ENCODE assay signal across 10 cellular contexts in genomic region chr15:96321422-96322391, GRCh38. TPM values are rescaled to one million over a fixed set of nuclear protein-coding genes. Genes with fewer than 3 reads are reported as not detected.
DNase-seq lines count a peak whose midpoint lies in the region; ATAC-seq, FAIRE-seq and TF ChIP-seq lines count a peak whose summit lies in the region.
"Had no signal": no experiment of that assay in that cellular context is flagged by ENCODE, and none has a peak within 500 bp of the region (broad histone marks: within the 10 kb centered on the region; RNA-seq: fewer than 3 reads in every experiment).

No MANE protein-coding gene starts in this region.

- H3K9me3 Mint-ChIP-seq in nephron: no peaks in the 10 kb centered on the region
- no peaks in the 10 kb centered on the region for H3K9me3 Mint-ChIP-seq in stimulated activated effector memory CD8-positive, alpha-beta T cell treated with anti-CD3 and anti-CD28 coated beads, Interleukin-12 subunit alpha, Interleukin-12 subunit beta, amount 100 ng/mL, for 72 hours

- peaks cover 1% of the 10 kb centered on the region for H3K36me3 Mint-ChIP-seq in nephron (ENCODE audit: low read depth)
- no peaks in the 10 kb centered on the region for H3K36me3 Mint-ChIP-seq in stimulated activated effector memory CD8-positive, alpha-beta T cell treated with anti-CD3 and anti-CD28 coated beads, Interleukin-12 subunit alpha, Interleukin-12 subunit beta, amount 100 ng/mL, for 72 hours

- H2AFZ ChIP-seq in HepG2 (ENCODE audit: low read length): no peak overlapping the region

- WGBS in liver: 3% methylated on average over 67 of the region's 67 CpGs
- WGBS in HepG2 (ENCODE audit: low lambda C conversion rate): 97% methylated on average over 50 of the region's 67 CpGs

- H3K27me3 Mint-ChIP-seq in nephron (ENCODE audit: low read depth): peaks cover 29% of the 10 kb centered on the region

- H3K27me3 ChIP-seq in liver (ENCODE audit: control insufficient read depth in 4 of 4, insufficient read depth in 4 of 4, low read length in 3 of 4): no peaks in the 10 kb centered on the region
- no peaks in the 10 kb centered on the region; a peak in 1 of 5 replicates for H3K27me3 ChIP-seq in HepG2 (ENCODE audit: control insufficient read depth in 1 of 2, insufficient read depth in 2 of 2, low read length in 2 of 2)

- H3K4me2 ChIP-seq in HepG2 (ENCODE audit: low read depth, low read length): no peak overlapping the region

- H4K20me1 ChIP-seq in HepG2 (ENCODE audit: insufficient read depth, low read length): no peaks in the 10 kb centered on the region

- peak overlapping the region; percentile 82 to 85 for H3K9ac ChIP-seq in liver (ENCODE audit: low read depth in 1 of 2, low read length in 2 of 2)
- no peak overlapping the region for H3K9ac ChIP-seq in HepG2 (ENCODE audit: insufficient read depth, low read depth, low read length)

- peak overlapping the region; percentile 55 to 86 (median 72) for H3K4me3 ChIP-seq in liver (ENCODE audit: low read depth in 1 of 3, low read length in 3 of 3)
- H3K4me3 ChIP-seq in HepG2 (replicated peaks in 1 of 3; ENCODE audit: insufficient read depth in 1 of 3, low read depth in 2 of 3, low read length in 3 of 3): no peak overlapping the region
- peak overlapping the region; percentile 37 for H3K4me3 ChIP-seq in fibroblast of the aortic adventitia (ENCODE audit: low read depth, low read length)

- TF ChIP-seq EP300 in HepG2 (IDR thresholded peaks at IDR 0.05; ENCODE audit: low read depth in 2 of 2, low read length in 2 of 2) (no peak), HepG2 (CRISPR knock-in tag; IDR thresholded peaks at IDR 0.05; ENCODE audit: borderline replicate concordance) (no peak)

- CTCF ChIA-PET in HepG2 (lab: Yijun Ruan, JAX; ENCODE audit: low intra/inter-chr PET ratio, low total read pairs): no interaction called here

- in situ Hi-C loops in HepG2 (cut with HindIII; ENCODE audit: extremely low pct_ligation_motif_present, low pct_unique_long_range_greater_than_20kb): no loop called here
- in situ Hi-C loops in KBM-7 (cut with MboI; ENCODE audit: low pct_unique_long_range_greater_than_20kb, low sequenced_read_pairs): no loop called here

- H3K27ac Mint-ChIP-seq in nephron: peak overlapping the region; percentile 98 to 99 (median 99)
- H3K27ac Mint-ChIP-seq in stimulated activated effector memory CD8-positive, alpha-beta T cell treated with anti-CD3 and anti-CD28 coated beads, Interleukin-12 subunit alpha, Interleukin-12 subunit beta, amount 100 ng/mL, for 72 hours: no peak overlapping the region

- no peak for DNase-seq in HepG2 (ENCODE audit: low spot score)
- no peak for DNase-seq in fibroblast of the aortic adventitia (ENCODE audit: low read depth)
- no peak for DNase-seq in KBM-7
- no peak for DNase-seq in T1000 (lab: John Stamatoyannopoulos, UW)
- no peak for DNase-seq in stimulated activated effector memory CD8-positive, alpha-beta T cell treated with anti-CD3 and anti-CD28 coated beads, Interleukin-12 subunit alpha, Interleukin-12 subunit beta, amount 100 ng/mL, for 72 hours (ENCODE audit: low spot score in 2 of 2)
- DNase-seq: effector CD4-positive, alpha-beta T cell; stimulated activated CD4-positive, alpha-beta T cell treated with anti-CD3 and anti-CD28 coated beads, Interleukin-4, amount 100 ng/mL, for 1 hour had no signal

- POLR2A ChIA-PET in HepG2 (lab: Yijun Ruan, JAX): no interaction called here

- H3K36me3 ChIP-seq in liver (ENCODE audit: control insufficient read depth in 4 of 4, insufficient read depth in 3 of 4, low read depth in 1 of 4, low read length in 3 of 4) (no peaks in the 10 kb centered on the region), HepG2 (replicated peaks in 1 of 2; ENCODE audit: control insufficient read depth in 1 of 2, insufficient read depth in 2 of 2, low read length in 2 of 2) (no peaks in the 10 kb centered on the region)

- intact Hi-C loops in HepG2 (cut with micrococcal nuclease; ENCODE audit: unreplicated experiment): loop anchor here (10.0 kb wide), 1 partner anchor 263 kb away; no protein-coding TSS in a partner anchor

- no TSS peak for BruUV-seq in HepG2 (replicated peaks; lab: Mats Ljungman, UMichigan)

- H3K27ac ChIP-seq in liver (ENCODE audit: low read depth in 1 of 2, low read length in 2 of 2): peak overlapping the region; percentile 65 to 86
- H3K27ac ChIP-seq in HepG2 (ENCODE audit: extremely low read length, insufficient read depth, low read length): no peak overlapping the region

- TF ChIP-seq RAD21 in liver (IDR thresholded peaks at IDR 0.05) (peak in 1 of 2 donors; percentile 26), HepG2 (CRISPR knock-in tag; IDR thresholded peaks at IDR 0.05) (no peak)

- H3K4me1 ChIP-seq in liver (ENCODE audit: control insufficient read depth in 4 of 4, insufficient read depth in 4 of 4, low read length in 3 of 4) (peaks cover 3 to 48% (median 37%) of the 10 kb centered on the region in 4 donors), HepG2 (ENCODE audit: insufficient read depth, low read length) (peaks cover 27% of the 10 kb centered on the region)

- FAIRE-seq in HepG2 (lab: Jason Lieb, UNC): no peak

- TF ChIP-seq CTCF in liver (IDR thresholded peaks at IDR 0.05; ENCODE audit: low read depth, low read length, missing input control): no peak
- TF ChIP-seq CTCF in HepG2 (CRISPR knock-in tag; IDR thresholded peaks at IDR 0.05): no peak
- no peak for TF ChIP-seq CTCF in fibroblast of the aortic adventitia (IDR thresholded peaks at IDR 0.05; ENCODE audit: insufficient read depth, low read length)
- no peak for TF ChIP-seq CTCF in nephron (IDR thresholded peaks at IDR 0.05; ENCODE audit: unreplicated experiment in 3 of 3)

- ATAC-seq in HepG2 (no peak), GM19395 (IDR thresholded peaks at IDR 0.05; ENCODE audit: unreplicated experiment) (no peak)
- ATAC-seq in stimulated activated effector memory CD8-positive, alpha-beta T cell treated with anti-CD3 and anti-CD28 coated beads, Interleukin-12 subunit alpha, Interleukin-12 subunit beta, amount 100 ng/mL, for 72 hours: no peak

- TF ChIP-seq POLR2A in HepG2 (IDR thresholded peaks at IDR 0.05; ENCODE audit: insufficient read depth in 1 of 2, low read depth in 2 of 2, low read length in 2 of 2): no peak

- H3K9me3 ChIP-seq in liver (ENCODE audit: control insufficient read depth in 4 of 4, low read length in 3 of 4): no peaks in the 10 kb centered on the region
- H3K9me3 ChIP-seq in HepG2 (ENCODE audit: low read length): no peaks in the 10 kb centered on the region

- peak overlapping the region; percentile 94 to 100 (median 98) for H3K4me3 Mint-ChIP-seq in nephron
- no peak overlapping the region for H3K4me3 Mint-ChIP-seq in stimulated activated effector memory CD8-positive, alpha-beta T cell treated with anti-CD3 and anti-CD28 coated beads, Interleukin-12 subunit alpha, Interleukin-12 subunit beta, amount 100 ng/mL, for 72 hours

- peaks cover 2% of the 10 kb centered on the region for H3K79me2 ChIP-seq in HepG2 (ENCODE audit: insufficient read depth, low read length)

- peaks cover 66% of the 10 kb centered on the region for H3K4me1 Mint-ChIP-seq in nephron
- peaks cover 3% of the 10 kb centered on the region for H3K4me1 Mint-ChIP-seq in stimulated activated effector memory CD8-positive, alpha-beta T cell treated with anti-CD3 and anti-CD28 coated beads, Interleukin-12 subunit alpha, Interleukin-12 subunit beta, amount 100 ng/mL, for 72 hours

TF ChIP-seq in liver, 16 proteins besides CTCF, POLR2A, EP300 and RAD21:
- TF ChIP-seq YY1 (IDR thresholded peaks at IDR 0.05): peak; percentile 8
- no peak for TF ChIP-seq MAX (IDR thresholded peaks at IDR 0.05)
TF ChIP-seq in liver: peak in this region for 1.

TF ChIP-seq in HepG2, 621 proteins besides CTCF, POLR2A, EP300 and RAD21 (continues in another document):
- no peak for TF ChIP-seq JUN (CRISPR knock-in tag; IDR thresholded peaks at IDR 0.05)
- TF ChIP-seq ZBTB38 (CRISPR knock-in tag; IDR thresholded peaks at IDR 0.05): no peak
- no peak for TF ChIP-seq CREB1 (IDR thresholded peaks at IDR 0.05)
- no peak for TF ChIP-seq CREB1 (CRISPR knock-in tag; IDR thresholded peaks at IDR 0.05)
- no peak for TF ChIP-seq SRSF4 (IDR thresholded peaks at IDR 0.05; ENCODE audit: low read depth, low read length, poor library complexity, severe bottlenecking)

RNA-seq across cellular contexts. Expression of gene NR2F2, which starts 8.8 kb away (rescaled TPM):
- total RNA-seq in liver: 1 to 10 TPM; 5.9 to 6.4 TPM
- polyA plus RNA-seq in liver: 10 to 100 TPM; 12.0 to 22.4 TPM
- total RNA-seq in HepG2 (2016; rRNA removed; fragmentation: Illumina TruSeq; extraction: Trizol): 3.5 and 5.0 TPM in 2 replicates
- 0.61 and 0.79 TPM in 2 replicates for total RNA-seq in HepG2 (2016; cell fraction: cytosol; rRNA removed; fragmentation: Illumina TruSeq; extraction: Trizol; ENCODE audit: low read depth)
- total RNA-seq in HepG2 (2016; cell fraction: insoluble cytoplasmic fraction; rRNA removed; fragmentation: Illumina TruSeq; extraction: Trizol): 3.8 and 4.3 TPM in 2 replicates
- 2.4 and 2.8 TPM in 2 replicates for total RNA-seq in HepG2 (2016; cell fraction: membrane; rRNA removed; fragmentation: Illumina TruSeq; extraction: Trizol)
- total RNA-seq in HepG2 (2016; cell fraction: nucleus; rRNA removed; fragmentation: Illumina TruSeq; extraction: Trizol): 8.2 and 8.4 TPM in 2 replicates
- 4.0 and 4.7 TPM in 2 replicates for polyA plus RNA-seq in HepG2 (2011; rRNA removed)
- 3.5 and 3.6 TPM in 2 replicates for polyA plus RNA-seq in HepG2 (2011; cell fraction: cytosol; rRNA removed)
- polyA plus RNA-seq in HepG2 (2011; cell fraction: nucleus; rRNA removed): 13.5 and 15.0 TPM in 2 replicates
- 20.1 and 28.6 TPM in 2 replicates for polyA plus RNA-seq in HepG2 (2012)
- polyA plus RNA-seq in HepG2 (2016; cell fraction: cytosol; fragmentation: Illumina TruSeq; extraction: Trizol; ENCODE audit: low read depth): 0.70 TPM in 2 replicates
- polyA plus RNA-seq in HepG2 (2016; cell fraction: insoluble cytoplasmic fraction; fragmentation: Illumina TruSeq; extraction: Trizol; ENCODE audit: low read depth): 14.4 and 16.5 TPM in 2 replicates
- 3.3 and 3.6 TPM in 2 replicates for polyA plus RNA-seq in HepG2 (2016; cell fraction: membrane; fragmentation: Illumina TruSeq; extraction: Trizol; ENCODE audit: low read depth)
- polyA plus RNA-seq in HepG2 (2016; cell fraction: nucleus; fragmentation: Illumina TruSeq; extraction: Trizol; ENCODE audit: insufficient read depth, low read depth): 27.1 and 27.3 TPM in 2 replicates
- 15.2 and 51.3 TPM in 2 replicates for polyA minus RNA-seq in HepG2 (2011; rRNA and poly(A)+ RNA removed; ENCODE audit: low replicate concordance)
- 6.7 and 11.9 TPM in 2 replicates for polyA minus RNA-seq in HepG2 (2011; cell fraction: cytosol; rRNA and poly(A)+ RNA removed)
- polyA minus RNA-seq in HepG2 (2011; cell fraction: nucleus; rRNA and poly(A)+ RNA removed): 11.7 and 14.2 TPM in 2 replicates
- total RNA-seq in fibroblast of the aortic adventitia (ENCODE audit: low replicate concordance): 15.5 and 20.2 TPM in 2 replicates

Comparison
In these comparisons a context has a peak if more than half of its experiments do, and no peak if none do; other contexts are left out.
1. H3K4me3 ChIP-seq: peak in liver (3 of 3) and fibroblast of the aortic adventitia (single experiment); none in HepG2 (0 of 3).